Comparison of ENCODE assay signal across 1 cellular context in the genomic region with DNA sequence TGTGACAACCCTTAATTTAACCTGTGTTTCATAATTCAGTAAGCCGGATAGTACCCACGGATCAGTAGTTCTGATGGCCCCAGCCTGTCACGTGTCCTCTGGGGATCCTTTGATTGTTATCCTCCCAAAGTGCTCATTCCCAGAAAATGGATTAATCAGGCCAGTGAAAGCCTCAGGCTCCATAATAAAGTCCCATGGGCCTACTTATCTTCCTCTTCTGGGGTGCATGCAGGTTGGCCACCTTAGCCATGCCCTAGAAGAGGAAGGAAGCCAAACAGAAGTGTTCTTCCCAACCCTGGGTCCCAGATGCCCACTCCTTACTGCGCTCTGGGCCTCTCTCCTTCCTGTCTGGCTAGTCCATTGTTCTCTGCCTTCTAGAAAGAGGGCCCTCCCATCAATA.
TF ChIP-seq lines count a peak whose summit lies in the region.

No MANE protein-coding gene starts in this region.

TF ChIP-seq in WTC11, 78 proteins besides CTCF, POLR2A, EP300 and RAD21 (continued from another document):
- TF ChIP-seq, protein P1, sequence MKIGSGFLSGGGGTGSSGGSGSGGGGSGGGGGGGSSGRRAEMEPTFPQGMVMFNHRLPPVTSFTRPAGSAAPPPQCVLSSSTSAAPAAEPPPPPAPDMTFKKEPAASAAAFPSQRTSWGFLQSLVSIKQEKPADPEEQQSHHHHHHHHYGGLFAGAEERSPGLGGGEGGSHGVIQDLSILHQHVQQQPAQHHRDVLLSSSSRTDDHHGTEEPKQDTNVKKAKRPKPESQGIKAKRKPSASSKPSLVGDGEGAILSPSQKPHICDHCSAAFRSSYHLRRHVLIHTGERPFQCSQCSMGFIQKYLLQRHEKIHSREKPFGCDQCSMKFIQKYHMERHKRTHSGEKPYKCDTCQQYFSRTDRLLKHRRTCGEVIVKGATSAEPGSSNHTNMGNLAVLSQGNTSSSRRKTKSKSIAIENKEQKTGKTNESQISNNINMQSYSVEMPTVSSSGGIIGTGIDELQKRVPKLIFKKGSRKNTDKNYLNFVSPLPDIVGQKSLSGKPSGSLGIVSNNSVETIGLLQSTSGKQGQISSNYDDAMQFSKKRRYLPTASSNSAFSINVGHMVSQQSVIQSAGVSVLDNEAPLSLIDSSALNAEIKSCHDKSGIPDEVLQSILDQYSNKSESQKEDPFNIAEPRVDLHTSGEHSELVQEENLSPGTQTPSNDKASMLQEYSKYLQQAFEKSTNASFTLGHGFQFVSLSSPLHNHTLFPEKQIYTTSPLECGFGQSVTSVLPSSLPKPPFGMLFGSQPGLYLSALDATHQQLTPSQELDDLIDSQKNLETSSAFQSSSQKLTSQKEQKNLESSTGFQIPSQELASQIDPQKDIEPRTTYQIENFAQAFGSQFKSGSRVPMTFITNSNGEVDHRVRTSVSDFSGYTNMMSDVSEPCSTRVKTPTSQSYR (CRISPR knock-in tag; IDR thresholded peaks at IDR 0.05): no peak
- TF ChIP-seq, protein P2, sequence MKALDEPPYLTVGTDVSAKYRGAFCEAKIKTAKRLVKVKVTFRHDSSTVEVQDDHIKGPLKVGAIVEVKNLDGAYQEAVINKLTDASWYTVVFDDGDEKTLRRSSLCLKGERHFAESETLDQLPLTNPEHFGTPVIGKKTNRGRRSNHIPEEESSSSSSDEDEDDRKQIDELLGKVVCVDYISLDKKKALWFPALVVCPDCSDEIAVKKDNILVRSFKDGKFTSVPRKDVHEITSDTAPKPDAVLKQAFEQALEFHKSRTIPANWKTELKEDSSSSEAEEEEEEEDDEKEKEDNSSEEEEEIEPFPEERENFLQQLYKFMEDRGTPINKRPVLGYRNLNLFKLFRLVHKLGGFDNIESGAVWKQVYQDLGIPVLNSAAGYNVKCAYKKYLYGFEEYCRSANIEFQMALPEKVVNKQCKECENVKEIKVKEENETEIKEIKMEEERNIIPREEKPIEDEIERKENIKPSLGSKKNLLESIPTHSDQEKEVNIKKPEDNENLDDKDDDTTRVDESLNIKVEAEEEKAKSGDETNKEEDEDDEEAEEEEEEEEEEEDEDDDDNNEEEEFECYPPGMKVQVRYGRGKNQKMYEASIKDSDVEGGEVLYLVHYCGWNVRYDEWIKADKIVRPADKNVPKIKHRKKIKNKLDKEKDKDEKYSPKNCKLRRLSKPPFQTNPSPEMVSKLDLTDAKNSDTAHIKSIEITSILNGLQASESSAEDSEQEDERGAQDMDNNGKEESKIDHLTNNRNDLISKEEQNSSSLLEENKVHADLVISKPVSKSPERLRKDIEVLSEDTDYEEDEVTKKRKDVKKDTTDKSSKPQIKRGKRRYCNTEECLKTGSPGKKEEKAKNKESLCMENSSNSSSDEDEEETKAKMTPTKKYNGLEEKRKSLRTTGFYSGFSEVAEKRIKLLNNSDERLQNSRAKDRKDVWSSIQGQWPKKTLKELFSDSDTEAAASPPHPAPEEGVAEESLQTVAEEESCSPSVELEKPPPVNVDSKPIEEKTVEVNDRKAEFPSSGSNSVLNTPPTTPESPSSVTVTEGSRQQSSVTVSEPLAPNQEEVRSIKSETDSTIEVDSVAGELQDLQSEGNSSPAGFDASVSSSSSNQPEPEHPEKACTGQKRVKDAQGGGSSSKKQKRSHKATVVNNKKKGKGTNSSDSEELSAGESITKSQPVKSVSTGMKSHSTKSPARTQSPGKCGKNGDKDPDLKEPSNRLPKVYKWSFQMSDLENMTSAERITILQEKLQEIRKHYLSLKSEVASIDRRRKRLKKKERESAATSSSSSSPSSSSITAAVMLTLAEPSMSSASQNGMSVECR (CRISPR knock-in tag; IDR thresholded peaks at IDR 0.05; ENCODE audit: borderline replicate concordance): no peak
- TF ChIP-seq, protein P3, sequence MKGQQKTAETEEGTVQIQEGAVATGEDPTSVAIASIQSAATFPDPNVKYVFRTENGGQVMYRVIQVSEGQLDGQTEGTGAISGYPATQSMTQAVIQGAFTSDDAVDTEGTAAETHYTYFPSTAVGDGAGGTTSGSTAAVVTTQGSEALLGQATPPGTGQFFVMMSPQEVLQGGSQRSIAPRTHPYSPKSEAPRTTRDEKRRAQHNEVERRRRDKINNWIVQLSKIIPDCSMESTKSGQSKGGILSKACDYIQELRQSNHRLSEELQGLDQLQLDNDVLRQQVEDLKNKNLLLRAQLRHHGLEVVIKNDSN (CRISPR knock-in tag; IDR thresholded peaks at IDR 0.05): no peak
- TF ChIP-seq SMAD4 (CRISPR knock-in tag; IDR thresholded peaks at IDR 0.05) (no peak), ZNF671 (CRISPR knock-in tag; IDR thresholded peaks at IDR 0.05) (no peak)
TF ChIP-seq in WTC11: peak in this region for 0.
